29 cellular contexts compared by ENCODE assay signal in genomic region chr15:62277816-62278394, GRCh38.
DNase-seq lines count a peak whose midpoint lies in the region; ATAC-seq, FAIRE-seq and TF ChIP-seq lines count a peak whose summit lies in the region.
"Had no signal": no experiment of that assay in that cellular context is flagged by ENCODE, and none has a peak within 500 bp of the region (broad histone marks: within the 10 kb centered on the region; RNA-seq: fewer than 3 reads in every experiment).

No MANE protein-coding gene starts in this region.

- no peaks in the 10 kb centered on the region for H3K79me2 ChIP-seq in GM23338 (replicated peaks; ENCODE audit: insufficient read depth)
- H3K79me2 ChIP-seq: parathyroid adenoma had no signal

- H3K27me3 ChIP-seq in GM23338 (ENCODE audit: insufficient read depth) = no peaks in the 10 kb centered on the region
- no peaks in the 10 kb centered on the region for H3K27me3 ChIP-seq in right lobe of liver
- H3K27me3 ChIP-seq: uterus had no signal

- H3K27ac ChIP-seq in A549 (no peak overlapping the region), GM23338 (ENCODE audit: low read depth) (no peak overlapping the region), right lobe of liver (no peak overlapping the region)
- H3K27ac ChIP-seq: brain microvascular endothelial cell, dorsolateral prefrontal cortex, parathyroid adenoma, uterus had no signal

- POLR2A ChIA-PET in A549 (lab: Yijun Ruan, JAX) (no interaction called here), WTC11 (lab: Charles Lee) (no interaction called here)

- peak in 1 of 2 experiments; percentile 15; a peak in 2 of 5 replicates for TF ChIP-seq RAD21 in A549 (conservative IDR thresholded peaks at IDR 0.05 in 1 of 2, IDR thresholded peaks at IDR 0.05 in 1 of 2)

- DNase-seq in A549 (ENCODE audit: low read depth in 1 of 2, low spot score in 1 of 2) = peak in 1 of 2 experiments; percentile 11
- peak; percentile 28 for DNase-seq in GM23338 (ENCODE audit: low spot score)
- no peak for DNase-seq in WTC11 (ENCODE audit: low spot score)
- no peak for DNase-seq in right lobe of liver
- no peak for DNase-seq in cerebellar nuclear complex (lab: John Stamatoyannopoulos, UW)
- no peak for DNase-seq in hippocampal formation (lab: John Stamatoyannopoulos, UW)
- no peak for DNase-seq in pons (ENCODE audit: low spot score)
- DNase-seq: activated CD4-positive, alpha-beta T cell treated with anti-CD3 and anti-CD28 coated beads for 4 hours; activated CD8-positive, alpha-beta T cell treated with anti-CD3 and anti-CD28 coated beads, Interleukin-2, amount 10 ng/mL, durations not matched to agents 7 days and 5 days; amniotic stem cell; brain microvascular endothelial cell; C1 segment of cervical spinal cord; Caco-2; DND-41; dorsolateral prefrontal cortex; GF-D8; H7; NCI-H1092; NCI-H1694; NCI-H748 treated with DMSO at 0.1 percent for 48 hours; OCI-M1; stimulated activated CD4-positive, alpha-beta T cell treated with anti-CD3 and anti-CD28 coated beads, Interleukin-2, amount 100 ng/mL, for 48 hours; stimulated activated naive CD8-positive, alpha-beta T cell treated with anti-CD3 and anti-CD28 coated beads, Interleukin-15, amount 100 ng/mL, for 72 hours; uterus had no signal

- 0 out of 6 replicates have a peak, but pooled peaks have one; percentile 30 to 68 for ATAC-seq in A549
- ATAC-seq in GM23338 = peak; percentile 34; the same call in 1 of the 3 replicates
- ATAC-seq in WTC11 = peak; percentile 55; the same call in 1 of the 2 replicates
- peak; percentile 79 to 92 (median 88) for ATAC-seq in right lobe of liver
- ATAC-seq: activated CD8-positive, alpha-beta T cell treated with anti-CD3 and anti-CD28 coated beads, Interleukin-2, amount 10 ng/mL, durations not matched to agents 7 days and 5 days; stimulated activated naive CD8-positive, alpha-beta T cell treated with anti-CD3 and anti-CD28 coated beads, Interleukin-15, amount 100 ng/mL, for 72 hours had no signal

- H3K4me2 ChIP-seq in A549 = no peak overlapping the region
- no peak overlapping the region for H3K4me2 ChIP-seq in GM23338

- H3K4me1 Mint-ChIP-seq in GM23338 (no peaks in the 10 kb centered on the region), WTC11 (no peaks in the 10 kb centered on the region; the same call in 1 of the 2 replicates)
- H3K4me1 Mint-ChIP-seq: activated naive CD4-positive, alpha-beta T cell treated with anti-CD3 and anti-CD28 coated beads, Interleukin-2, amount 50 U/mL, for 24 hours; neural crest cell; stimulated activated naive CD8-positive, alpha-beta T cell treated with anti-CD3 and anti-CD28 coated beads, Interleukin-15, amount 100 ng/mL, for 72 hours had no signal

- H3K9me3 Mint-ChIP-seq in GM23338 (no peaks in the 10 kb centered on the region), WTC11 (peaks cover 3% of the 10 kb centered on the region; the same call in 1 of the 2 replicates)
- H3K9me3 Mint-ChIP-seq: activated naive CD4-positive, alpha-beta T cell treated with anti-CD3 and anti-CD28 coated beads, Interleukin-2, amount 50 U/mL, for 24 hours; activated T-helper 2 cell treated with anti-CD3 and anti-CD28 coated beads, Interferon-gamma antibody, Interleukin-2, Interleukin-4, amounts not matched to agents 10 μg/mL and 5 μg/mL and 100 μg/mL, durations not matched to agents 14 hours and 24 hours and 36 hours; stimulated activated naive CD8-positive, alpha-beta T cell treated with anti-CD3 and anti-CD28 coated beads, Interleukin-15, amount 100 ng/mL, for 72 hours had no signal

- no peaks in the 10 kb centered on the region for H3K4me1 ChIP-seq in A549
- H3K4me1 ChIP-seq in GM23338 (ENCODE audit: insufficient read depth) = no peaks in the 10 kb centered on the region
- H3K4me1 ChIP-seq in right lobe of liver = peaks cover 0 to 3% (median 0%) of the 10 kb centered on the region in 4 donors
- H3K4me1 ChIP-seq: Caco-2, parathyroid adenoma, uterus had no signal

- H2AFZ ChIP-seq in GM23338 = no peak overlapping the region
- H2AFZ ChIP-seq: parathyroid adenoma had no signal

- H4K20me1 ChIP-seq in GM23338 (replicated peaks; ENCODE audit: insufficient read depth) = no peaks in the 10 kb centered on the region

- peak; percentile 18 for FAIRE-seq in A549 (lab: Jason Lieb, UNC)
- FAIRE-seq: frontal cortex had no signal

- TF ChIP-seq CTCF in A549 (IDR thresholded peaks at IDR 0.05) = no peak
- TF ChIP-seq CTCF in GM23338 (conservative IDR thresholded peaks at IDR 0.05; ENCODE audit: low read depth in 2 of 2) = peak; percentile 29 to 62; a peak in 3 of 4 replicates
- TF ChIP-seq CTCF in WTC11 (IDR thresholded peaks at IDR 0.05) = no peak
- peak; percentile 26 to 45 (median 33) for TF ChIP-seq CTCF in right lobe of liver (IDR thresholded peaks at IDR 0.05)

- H3K36me3 ChIP-seq in GM23338 (ENCODE audit: insufficient read depth) = no peaks in the 10 kb centered on the region
- no peaks in the 10 kb centered on the region for H3K36me3 ChIP-seq in right lobe of liver
- H3K36me3 ChIP-seq: brain microvascular endothelial cell, uterus had no signal

- H3F3A ChIP-seq in GM23338 (replicated peaks; ENCODE audit: low read depth) = no peaks in the 10 kb centered on the region

- no peaks in the 10 kb centered on the region for H3K9me3 ChIP-seq in A549
- H3K9me3 ChIP-seq in right lobe of liver = no peaks in the 10 kb centered on the region
- H3K9me3 ChIP-seq: Caco-2, uterus had no signal

- intact Hi-C loops in right lobe of liver (cut with DNase I) = no loop called here

- H3K27me3 Mint-ChIP-seq in GM23338 (ENCODE audit: insufficient read depth, low read depth, poor library complexity) (no peaks in the 10 kb centered on the region), WTC11 (ENCODE audit: low read depth) (no peaks in the 10 kb centered on the region)

- H3K4me3 Mint-ChIP-seq in GM23338 (no peak overlapping the region), WTC11 (no peak overlapping the region)
- H3K4me3 Mint-ChIP-seq: activated CD8-positive, alpha-beta T cell treated with anti-CD3 and anti-CD28 coated beads, Interleukin-2, amount 10 ng/mL, durations not matched to agents 7 days and 5 days; activated naive CD4-positive, alpha-beta T cell treated with anti-CD3 and anti-CD28 coated beads, Interleukin-2, amount 50 U/mL, for 24 hours; neural crest cell; stimulated activated naive CD8-positive, alpha-beta T cell treated with anti-CD3 and anti-CD28 coated beads, Interleukin-15, amount 100 ng/mL, for 72 hours had no signal

- H3K9me2 ChIP-seq in GM23338 (ENCODE audit: insufficient read depth) = 0 out of 2 replicates have a peak, but pooled peaks cover 3% of the 10 kb centered on the region

- no peak overlapping the region for H3K4me3 ChIP-seq in A549
- no peak overlapping the region for H3K4me3 ChIP-seq in GM23338
- H3K4me3 ChIP-seq in right lobe of liver = no peak overlapping the region
- H3K4me3 ChIP-seq: dorsolateral prefrontal cortex, uterus had no signal

- CTCF ChIA-PET in A549 (lab: Yijun Ruan, JAX) (interaction anchor here (1.2 to 1.5 kb wide), 4 partner anchors 9 to 36 kb away, joined by 3 to 4 read pairs (median 3); no protein-coding TSS in a partner anchor), WTC11 (lab: Charles Lee) (interaction anchor here (1.1 to 1.9 kb wide), 4 partner anchors 14 to 67 kb away, joined by 3 to 19 read pairs (median 4); no protein-coding TSS in a partner anchor)

- no peak overlapping the region for H3K27ac Mint-ChIP-seq in GM23338
- no peak overlapping the region for H3K27ac Mint-ChIP-seq in WTC11
- H3K27ac Mint-ChIP-seq: activated CD8-positive, alpha-beta T cell treated with anti-CD3 and anti-CD28 coated beads, Interleukin-2, amount 10 ng/mL, durations not matched to agents 7 days and 5 days; activated naive CD4-positive, alpha-beta T cell treated with anti-CD3 and anti-CD28 coated beads, Interleukin-2, amount 50 U/mL, for 24 hours; activated T-helper 2 cell treated with anti-CD3 and anti-CD28 coated beads, Interferon-gamma antibody, Interleukin-2, Interleukin-4, amounts not matched to agents 10 μg/mL and 5 μg/mL and 100 μg/mL, durations not matched to agents 14 hours and 24 hours and 36 hours; stimulated activated naive CD8-positive, alpha-beta T cell treated with anti-CD3 and anti-CD28 coated beads, Interleukin-15, amount 100 ng/mL, for 72 hours had no signal

- 25% methylated on average over 2 of the region's 2 CpGs for WGBS in A549 (ENCODE audit: missing lambda C conversion rate)
- WGBS in right lobe of liver (ENCODE audit: insufficient coverage, low coverage, low lambda C conversion rate, missing lambda C conversion rate) = 18% methylated on average over 2 of the region's 2 CpGs

- TF ChIP-seq POLR2A in A549 (IDR thresholded peaks at IDR 0.05; ENCODE audit: low read length) (no peak), right lobe of liver (IDR thresholded peaks at IDR 0.05) (no peak)

- no peak for TF ChIP-seq EP300 in A549 (IDR thresholded peaks at IDR 0.05)

- H3K36me3 Mint-ChIP-seq in GM23338 (ENCODE audit: low read depth) (no peaks in the 10 kb centered on the region), WTC11 (no peaks in the 10 kb centered on the region)
- H3K36me3 Mint-ChIP-seq: activated naive CD4-positive, alpha-beta T cell treated with anti-CD3 and anti-CD28 coated beads, Interleukin-2, amount 50 U/mL, for 24 hours had no signal

TF ChIP-seq in GM23338, 12 proteins besides CTCF, POLR2A, EP300 and RAD21 (continues in another document):
- TF ChIP-seq POLR2AphosphoS5 (IDR thresholded peaks at IDR 0.05; ENCODE audit: low read depth) = no peak

TF ChIP-seq in WTC11, 78 proteins besides CTCF, POLR2A, EP300 and RAD21 (continues in another document):
- TF ChIP-seq GRHL2 (CRISPR knock-in tag; IDR thresholded peaks at IDR 0.05; ENCODE audit: insufficient replicate concordance, severe bottlenecking) (no peak), PREB (CRISPR knock-in tag; IDR thresholded peaks at IDR 0.05; ENCODE audit: borderline replicate concordance) (no peak), MAX (CRISPR knock-in tag; IDR thresholded peaks at IDR 0.05) (no peak), CREM (CRISPR knock-in tag; IDR thresholded peaks at IDR 0.05) (no peak), SMAD3 (CRISPR knock-in tag; IDR thresholded peaks at IDR 0.05; ENCODE audit: borderline replicate concordance) (no peak), CREB1 (CRISPR knock-in tag; IDR thresholded peaks at IDR 0.05) (no peak), ZNF121 (CRISPR knock-in tag; IDR thresholded peaks at IDR 0.05) (no peak)

Comparison
In these comparisons a context has a peak if more than half of its experiments do, and no peak if none do; other contexts are left out.
1. ATAC-seq: peak in every context shown above with its lines; median percentile 88 in right lobe of liver; 55 in WTC11; 49 in A549; 34 in GM23338.
2. CTCF ChIP-seq: peak in GM23338 (2 of 2) and right lobe of liver (4 of 4); none in A549 (single experiment) and WTC11 (single experiment).